1 cellular context compared by ENCODE assay signal in genomic region chr14:64983439-64984310, GRCh38.
TF ChIP-seq lines count a peak whose summit lies in the region.

No MANE protein-coding gene starts in this region.

TF ChIP-seq in K562, 482 proteins besides CTCF, POLR2A, EP300 and RAD21:
- TF ChIP-seq ZNF143 (CRISPR knock-in tag; IDR thresholded peaks at IDR 0.05) (no peak), MITF (IDR thresholded peaks at IDR 0.05) (no peak), FOXJ3 (CRISPR knock-in tag; IDR thresholded peaks at IDR 0.05) (no peak), PHTF2 (CRISPR knock-in tag; IDR thresholded peaks at IDR 0.05) (no peak), ZNF445 (CRISPR knock-in tag; IDR thresholded peaks at IDR 0.05; ENCODE audit: low read depth) (no peak), HDAC8 (tag; IDR thresholded peaks at IDR 0.05) (no peak), ZFX (CRISPR knock-in tag; IDR thresholded peaks at IDR 0.05) (no peak), NCOR1 (IDR thresholded peaks at IDR 0.05) (no peak), SMARCC2 (IDR thresholded peaks at IDR 0.05; ENCODE audit: low read depth) (no peak), NEUROD1 (IDR thresholded peaks at IDR 0.05; ENCODE audit: borderline replicate concordance, low read depth, low read length, partially characterized antibody) (no peak), SRSF7 (optimal IDR thresholded peaks at IDR 0.05; ENCODE audit: low read depth, low read length) (no peak), ZNF77 (CRISPR knock-in tag; IDR thresholded peaks at IDR 0.05) (no peak)
